13 cellular contexts compared by ENCODE assay signal in genomic region chr1:116984406-116985160, GRCh38. TPM values are rescaled to one million over a fixed set of nuclear protein-coding genes. Genes with fewer than 3 reads are reported as not detected.
DNase-seq lines count a peak whose midpoint lies in the region; ATAC-seq and TF ChIP-seq lines count a peak whose summit lies in the region.
"Had no signal": no experiment of that assay in that cellular context is flagged by ENCODE, and none has a peak within 500 bp of the region (broad histone marks: within the 10 kb centered on the region; RNA-seq: fewer than 3 reads in every experiment).

No MANE protein-coding gene starts in this region.

- H3K4me1 Mint-ChIP-seq in activated CD4-positive, alpha-beta memory T cell treated with anti-CD3 and anti-CD28 coated beads, Interleukin-2, amount 10 ng/mL, durations not matched to agents 7 days and 5 days, result peaks cover 20% of the 10 kb centered on the region
- peaks cover 9 to 14% of the 10 kb centered on the region in 2 donors for H3K4me1 Mint-ChIP-seq in effector memory CD8-positive, alpha-beta T cell (ENCODE audit: low read depth in 2 of 2)

- H3K36me3 Mint-ChIP-seq in activated CD4-positive, alpha-beta memory T cell treated with anti-CD3 and anti-CD28 coated beads, Interleukin-2, amount 10 ng/mL, durations not matched to agents 7 days and 5 days (ENCODE audit: low read depth), result peaks cover 2% of the 10 kb centered on the region
- no peaks in the 10 kb centered on the region for H3K36me3 Mint-ChIP-seq in effector memory CD8-positive, alpha-beta T cell (ENCODE audit: insufficient read depth)

- no peak overlapping the region for H3K4me3 ChIP-seq in colonic mucosa
- H3K4me3 ChIP-seq: HAP-1, SJCRH30 had no signal

- H3K4me3 Mint-ChIP-seq in activated CD4-positive, alpha-beta memory T cell treated with anti-CD3 and anti-CD28 coated beads, Interleukin-2, amount 10 ng/mL, durations not matched to agents 7 days and 5 days, result no peak overlapping the region
- no peak overlapping the region for H3K4me3 Mint-ChIP-seq in effector memory CD8-positive, alpha-beta T cell
- H3K4me3 Mint-ChIP-seq: IgD-negative memory B cell had no signal

- H3K27me3 ChIP-seq in colonic mucosa, result no peaks in the 10 kb centered on the region
- H3K27me3 ChIP-seq: SJCRH30 had no signal

- peaks cover 2% of the 10 kb centered on the region for H3K27me3 Mint-ChIP-seq in activated CD4-positive, alpha-beta memory T cell treated with anti-CD3 and anti-CD28 coated beads, Interleukin-2, amount 10 ng/mL, durations not matched to agents 7 days and 5 days
- peaks cover 5 to 26% of the 10 kb centered on the region in 2 donors for H3K27me3 Mint-ChIP-seq in effector memory CD8-positive, alpha-beta T cell

- no peaks in the 10 kb centered on the region for H3K9me3 Mint-ChIP-seq in activated CD4-positive, alpha-beta memory T cell treated with anti-CD3 and anti-CD28 coated beads, Interleukin-2, amount 10 ng/mL, durations not matched to agents 7 days and 5 days
- H3K9me3 Mint-ChIP-seq in effector memory CD8-positive, alpha-beta T cell, result no peaks in the 10 kb centered on the region

- H3K36me3 ChIP-seq in colonic mucosa, result no peaks in the 10 kb centered on the region

- H3K9me3 ChIP-seq in colonic mucosa, result no peaks in the 10 kb centered on the region
- H3K9me3 ChIP-seq: HAP-1, SJCRH30 had no signal

- H3K9ac ChIP-seq in colonic mucosa (ENCODE audit: low read depth in 2 of 2, low read length in 2 of 2), result no peak overlapping the region

- TF ChIP-seq CTCF in colonic mucosa (IDR thresholded peaks at IDR 0.05) (no peak), omental fat pad (IDR thresholded peaks at IDR 0.05) (no peak)

- H3K27ac Mint-ChIP-seq in activated CD4-positive, alpha-beta memory T cell treated with anti-CD3 and anti-CD28 coated beads, Interleukin-2, amount 10 ng/mL, durations not matched to agents 7 days and 5 days, result no peak overlapping the region
- peak overlapping the region in 1 of 2 donors; percentile 80 for H3K27ac Mint-ChIP-seq in effector memory CD8-positive, alpha-beta T cell

- peaks cover 7% of the 10 kb centered on the region for H3K4me1 ChIP-seq in colonic mucosa
- H3K4me1 ChIP-seq: HAP-1 had no signal

- peak overlapping the region; percentile 50 for H3K27ac ChIP-seq in colonic mucosa
- H3K27ac ChIP-seq: SJCRH30 had no signal

- DNase-seq in colonic mucosa, result no peak
- peak; percentile 40 for DNase-seq in left ventricle myocardium superior
- DNase-seq in omental fat pad (ENCODE audit: low spot score), result no peak
- no peak for DNase-seq in activated CD4-positive, alpha-beta memory T cell treated with anti-CD3 and anti-CD28 coated beads, Interleukin-2, amount 10 ng/mL, durations not matched to agents 7 days and 5 days
- DNase-seq in amniotic stem cell (lab: John Stamatoyannopoulos, UW), result no peak
- DNase-seq in NCI-H2107 treated with DMSO at 0.1 percent for 48 hours (lab: John Stamatoyannopoulos, UW; ENCODE audit: unreplicated experiment), result no peak
- no peak for DNase-seq in effector memory CD8-positive, alpha-beta T cell
- DNase-seq: EL, NCI-H1930, NCI-H524, SJCRH30 had no signal

- intact Hi-C loops in colonic mucosa (cut with DNase I), result loop anchor here (10.0 kb wide), 2 partner anchors 70 kb away; no protein-coding TSS in a partner anchor
- intact Hi-C loops in left ventricle myocardium superior (cut with micrococcal nuclease), result no loop called here

- CTCF ChIA-PET in activated CD4-positive, alpha-beta memory T cell treated with anti-CD3 and anti-CD28 coated beads, Interleukin-2, amount 10 ng/mL, durations not matched to agents 7 days and 5 days (lab: Charles Lee), result no interaction called here

- POLR2A ChIA-PET in activated CD4-positive, alpha-beta memory T cell treated with anti-CD3 and anti-CD28 coated beads, Interleukin-2, amount 10 ng/mL, durations not matched to agents 7 days and 5 days (lab: Charles Lee), result no interaction called here

- peak; percentile 74 for ATAC-seq in left ventricle myocardium superior
- peak; percentile 26 for ATAC-seq in omental fat pad (ENCODE audit: low FRiP score)
- ATAC-seq in effector memory CD8-positive, alpha-beta T cell (replicated peaks), result no peak

RNA-seq across cellular contexts. Expression of gene CD101, which starts 17.0 kb away (rescaled TPM):
- total RNA-seq in colonic mucosa (1 to 10 TPM; 1.8 to 1.9 TPM), left ventricle myocardium superior (0.45 TPM), omental fat pad (1 to 10 TPM in 3 of 4 donors, under 1 TPM in 1; 0.47 to 2.0 (median 1.8) TPM)
- 1 to 10 TPM; 2.9 to 3.6 TPM for total RNA-seq in activated CD4-positive, alpha-beta memory T cell treated with anti-CD3 and anti-CD28 coated beads, Interleukin-2, amount 10 ng/mL, durations not matched to agents 7 days and 5 days
